In the genomic region with DNA sequence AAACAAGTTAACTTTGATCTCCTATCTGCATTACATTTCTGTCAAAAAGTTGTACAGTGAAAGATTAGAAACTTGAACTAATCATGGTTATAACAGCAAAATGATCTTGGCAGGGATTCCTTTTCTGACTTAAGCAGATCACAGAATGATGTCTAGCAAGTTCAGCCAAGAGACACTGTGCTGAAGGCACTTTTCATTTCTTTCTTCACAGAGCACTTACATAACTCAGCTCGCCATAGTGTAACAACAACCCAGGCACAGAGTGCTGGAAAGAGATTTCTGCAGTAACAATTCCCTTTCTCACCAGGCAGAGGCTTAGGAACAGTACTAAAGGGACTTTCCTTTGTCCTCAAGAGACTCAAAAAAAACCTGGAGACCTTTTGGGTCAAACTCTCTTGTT, we compare ENCODE assay signal across 18 cellular contexts. TPM values are rescaled to one million over a fixed set of nuclear protein-coding genes. Genes with fewer than 3 reads are reported as not detected.
DNase-seq lines count a peak whose midpoint lies in the region; ATAC-seq and TF ChIP-seq lines count a peak whose summit lies in the region.
"Had no signal": no experiment of that assay in that cellular context is flagged by ENCODE, and none has a peak within 500 bp of the region (broad histone marks: within the 10 kb centered on the region; RNA-seq: fewer than 3 reads in every experiment).

No MANE protein-coding gene starts in this region.

- H3K9me2 ChIP-seq in hepatocyte (replicated peaks; ENCODE audit: insufficient read depth), result no peaks in the 10 kb centered on the region

- peak; percentile 42 for ATAC-seq in Right ventricle myocardium inferior

- H3K79me2 ChIP-seq in hepatocyte, result no peaks in the 10 kb centered on the region

- peak overlapping the region; percentile 3 for H3K4me2 ChIP-seq in hepatocyte

- WGBS in hepatocyte (ENCODE audit: low lambda C conversion rate, missing lambda C conversion rate), result 62% methylated on average over 1 of the region's 1 CpG

- peaks cover 3% of the 10 kb centered on the region for H3K36me3 Mint-ChIP-seq in type B pancreatic cell

- no peaks in the 10 kb centered on the region for H3K27me3 ChIP-seq in hepatocyte

- no peak for TF ChIP-seq CTCF in epithelial cell of esophagus (IDR thresholded peaks at IDR 0.05; ENCODE audit: insufficient read depth, low read depth, low read length, missing control alignments)
- TF ChIP-seq CTCF in hepatocyte (IDR thresholded peaks at IDR 0.05; ENCODE audit: poor library complexity), result no peak
- no peak for TF ChIP-seq CTCF in type B pancreatic cell (conservative IDR thresholded peaks at IDR 0.05)

- H2AFZ ChIP-seq in hepatocyte, result no peak overlapping the region

- H3K4me1 Mint-ChIP-seq in type B pancreatic cell (ENCODE audit: unreplicated experiment), result peaks cover 7% of the 10 kb centered on the region

- no peaks in the 10 kb centered on the region for H4K20me1 ChIP-seq in hepatocyte (ENCODE audit: insufficient read depth, poor library complexity, severe bottlenecking)

- H3K4me3 ChIP-seq in epithelial cell of esophagus (ENCODE audit: low read length) (no peak overlapping the region), hepatocyte (no peak overlapping the region)
- H3K4me3 ChIP-seq: HAP-1 had no signal

- H3K4me1 ChIP-seq in hepatocyte (ENCODE audit: insufficient read depth), result peaks cover 5% of the 10 kb centered on the region
- H3K4me1 ChIP-seq: HAP-1 had no signal

- H3K27me3 Mint-ChIP-seq in type B pancreatic cell, result no peaks in the 10 kb centered on the region

- no peaks in the 10 kb centered on the region for H3K36me3 ChIP-seq in hepatocyte (replicated peaks; ENCODE audit: insufficient read depth, low read depth)
- H3K36me3 ChIP-seq: HAP-1 had no signal

- no peaks in the 10 kb centered on the region for H3K9me3 Mint-ChIP-seq in type B pancreatic cell

- no peak overlapping the region for H3K4me3 Mint-ChIP-seq in type B pancreatic cell

- no peak overlapping the region for H3K27ac ChIP-seq in hepatocyte
- H3K27ac ChIP-seq: C4-2B had no signal

- no peak for DNase-seq in Right ventricle myocardium inferior (ENCODE audit: missing footprints)
- no peak for DNase-seq in cardiac septum (ENCODE audit: low spot score)
- peak; percentile 14 for DNase-seq in epithelial cell of esophagus (ENCODE audit: low read depth)
- DNase-seq in hepatocyte (ENCODE audit: low spot score), result no peak
- DNase-seq in type B pancreatic cell (ENCODE audit: extremely low spot score, unreplicated experiment), result no peak
- no peak for DNase-seq in SK-N-DZ (ENCODE audit: low spot score)
- no peak for DNase-seq in activated CD8-positive, alpha-beta memory T cell treated with anti-CD3 and anti-CD28 coated beads for 24 hours
- no peak for DNase-seq in activated CD4-positive, alpha-beta T cell treated with anti-CD3 and anti-CD28 coated beads, Interleukin-2, amount 50 U/mL, for 1 hour
- DNase-seq: 8988T, DMS153, EL, Karpas-422, MM.1S, NCI-H1105, NCI-H187, NCI-H774 had no signal

- H3K9me3 ChIP-seq in hepatocyte (ENCODE audit: low read depth), result no peaks in the 10 kb centered on the region
- H3K9me3 ChIP-seq: HAP-1 had no signal

- intact Hi-C loops in Right ventricle myocardium inferior (cut with DNase I), result no loop called here
- intact Hi-C loops in cardiac septum (cut with DNase I), result no loop called here

- H3K27ac Mint-ChIP-seq in type B pancreatic cell, result peak overlapping the region; percentile 15

RNA-seq across cellular contexts. Expression of gene CSRP2, which starts 19.7 kb away (rescaled TPM):
- total RNA-seq in Right ventricle myocardium inferior (55.8 TPM), cardiac septum (15.7 TPM), hepatocyte (64.7 and 92.1 TPM in 2 replicates), type B pancreatic cell (ENCODE audit: low replicate concordance) (43.2 and 88.9 TPM in 2 replicates)
- 110 and 117 TPM in 2 replicates for polyA plus RNA-seq in hepatocyte
- polyA plus RNA-seq in SK-N-DZ (2014; cell fraction: cytosol; rRNA removed), result 121 and 129 TPM in 2 replicates
- 54.3 and 81.7 TPM in 2 replicates for polyA plus RNA-seq in SK-N-DZ (2014; cell fraction: nucleus; rRNA removed)
